ENCODE assay signal across 1 cellular context in genomic region chr12:98503343-98503592, GRCh38.
TF ChIP-seq lines count a peak whose summit lies in the region.

No MANE protein-coding gene starts in this region.

TF ChIP-seq in IMR-90, 13 proteins besides CTCF, POLR2A, EP300 and RAD21 (continued from another document):
- TF ChIP-seq NFE2L2 (IDR thresholded peaks at IDR 0.05; ENCODE audit: low read depth, low read length) (no peak), RFX5 (IDR thresholded peaks at IDR 0.05; ENCODE audit: low read depth, low read length) (no peak), USF2 (IDR thresholded peaks at IDR 0.05; ENCODE audit: low read depth, low read length) (no peak), CEBPB (IDR thresholded peaks at IDR 0.05; ENCODE audit: low read depth, low read length) (no peak), CHD1 (IDR thresholded peaks at IDR 0.05; ENCODE audit: low read depth, low read length) (no peak), MAFK (IDR thresholded peaks at IDR 0.05; ENCODE audit: low read depth, low read length) (no peak), RCOR1 (IDR thresholded peaks at IDR 0.05; ENCODE audit: insufficient replicate concordance, low read length) (no peak), FOS (IDR thresholded peaks at IDR 0.05; ENCODE audit: low read depth, low read length) (peak; percentile 94), MXI1 (IDR thresholded peaks at IDR 0.05; ENCODE audit: borderline replicate concordance, low read depth, low read length) (0 out of 2 replicates have a peak, but pooled peaks have one; percentile 4)
